Comparison of ENCODE assay signal across 16 cellular contexts in genomic region chr9:26264709-26265601, GRCh38.
DNase-seq lines count a peak whose midpoint lies in the region; ATAC-seq, FAIRE-seq and TF ChIP-seq lines count a peak whose summit lies in the region.
"Had no signal": no experiment of that assay in that cellular context is flagged by ENCODE, and none has a peak within 500 bp of the region (broad histone marks: within the 10 kb centered on the region; RNA-seq: fewer than 3 reads in every experiment).

No MANE protein-coding gene starts in this region.

- dilution Hi-C loops in mammary epithelial cell (cut with HindIII; ENCODE audit: low sequenced_read_pairs) = no loop called here

- H3K4me2 ChIP-seq in mammary epithelial cell (ENCODE audit: insufficient read depth, low read depth, low read length) = no peak overlapping the region

- peak; percentile 98 for DNase-seq in AG04449 (ENCODE audit: low read depth, low spot score)
- peak; percentile 17 for DNase-seq in HTR-8/SVneo (ENCODE audit: insufficient read length, low spot score)
- DNase-seq in mammary epithelial cell = peak; percentile 77
- DNase-seq in kidney tubule cell (ENCODE audit: low spot score) = peak; percentile 98
- no peak for DNase-seq in dorsolateral prefrontal cortex
- DNase-seq in posterior cingulate gyrus = no peak
- DNase-seq: activated naive CD8-positive, alpha-beta T cell treated with anti-CD3 and anti-CD28 coated beads, Interleukin-2, amount 10 ng/mL, durations not matched to agents 7 days and 5 days; effector CD8-positive, alpha-beta T cell; NCI-H1105; NCI-H524; transverse colon had no signal

- ATAC-seq in GM18867 (IDR thresholded peaks at IDR 0.05; ENCODE audit: unreplicated experiment) = no peak
- no peak for ATAC-seq in GM21737 (IDR thresholded peaks at IDR 0.05; ENCODE audit: unreplicated experiment)
- ATAC-seq: Right ventricle myocardium inferior, sciatic nerve had no signal

- WGBS in mammary epithelial cell (ENCODE audit: low coverage, missing lambda C conversion rate) = 11% methylated on average over 1 of the region's 1 CpG

- no peaks in the 10 kb centered on the region for H3K36me3 ChIP-seq in mammary epithelial cell (ENCODE audit: insufficient read depth, low read length)
- H3K36me3 ChIP-seq: transverse colon had no signal

- in situ Hi-C loops in mammary epithelial cell (cut with MboI; ENCODE audit: low sequenced_read_pairs in 2 of 2) = no loop called here

- CTCF ChIA-PET in AG04449 (lab: Yijun Ruan, JAX) = no interaction called here
- CTCF ChIA-PET in mammary epithelial cell (lab: Charles Lee; ENCODE audit: low non-redundant PET) = no interaction called here

- FAIRE-seq in HTR-8/SVneo (lab: Jason Lieb, UNC) = no peak

- no peaks in the 10 kb centered on the region for H3K79me2 ChIP-seq in mammary epithelial cell (ENCODE audit: insufficient read depth, low read length)

- no peaks in the 10 kb centered on the region for H3K27me3 ChIP-seq in mammary epithelial cell (ENCODE audit: insufficient read depth, low read length)
- H3K27me3 ChIP-seq in dorsolateral prefrontal cortex = no peaks in the 10 kb centered on the region
- H3K27me3 ChIP-seq: transverse colon had no signal

- no peaks in the 10 kb centered on the region for H3K9me3 ChIP-seq in mammary epithelial cell (replicated peaks; ENCODE audit: insufficient read depth, low read length)
- H3K9me3 ChIP-seq: transverse colon had no signal

- H3K9ac ChIP-seq in mammary epithelial cell (ENCODE audit: insufficient read depth, low read length) = no peak overlapping the region

- H4K20me1 ChIP-seq in mammary epithelial cell (ENCODE audit: insufficient read depth, low read length) = no peaks in the 10 kb centered on the region

- intact Hi-C loops in mammary epithelial cell (cut with micrococcal nuclease) (no loop called here), dorsolateral prefrontal cortex (cut with DNase I) (loop anchor here in 1 of 2 donors (10.0 kb wide), 1 partner anchor 1250 kb away; no protein-coding TSS in a partner anchor), posterior cingulate gyrus (cut with DNase I) (no loop called here)

- POLR2A ChIA-PET in AG04449 (lab: Yijun Ruan, JAX) = interaction anchor here (0.6 to 1.1 kb wide), 5 partner anchors 28 to 447 kb away, joined by 3 to 8 read pairs (median 3); no protein-coding TSS in a partner anchor

- H3K4me1 ChIP-seq in mammary epithelial cell (ENCODE audit: insufficient read depth, low read length) = peaks cover 39% of the 10 kb centered on the region
- H3K4me1 ChIP-seq: transverse colon had no signal

- H3K27ac ChIP-seq in mammary epithelial cell (ENCODE audit: insufficient read depth, low read depth, low read length) = no peak overlapping the region
- no peak overlapping the region for H3K27ac ChIP-seq in dorsolateral prefrontal cortex
- H3K27ac ChIP-seq: C4-2B, transverse colon had no signal

- no TSS peak for BruUV-seq in mammary epithelial cell (replicated peaks; lab: Mats Ljungman, UMichigan)

- H3K4me3 ChIP-seq in AG04449 (ENCODE audit: low read depth, low read length) = no peak overlapping the region
- H3K4me3 ChIP-seq in mammary epithelial cell (replicated peaks in 1 of 3; ENCODE audit: insufficient read depth in 1 of 3, low read depth in 2 of 3, low read length in 3 of 3) = no peak overlapping the region
- H3K4me3 ChIP-seq in dorsolateral prefrontal cortex = no peak overlapping the region
- H3K4me3 ChIP-seq: transverse colon had no signal

- H2AFZ ChIP-seq in mammary epithelial cell (ENCODE audit: low read depth, low read length) = no peak overlapping the region

- TF ChIP-seq CTCF in AG04449 (IDR thresholded peaks at IDR 0.05; ENCODE audit: insufficient read depth, low read length, missing control alignments) = no peak
- TF ChIP-seq CTCF in mammary epithelial cell (conservative IDR thresholded peaks at IDR 0.05 in 1 of 2, IDR thresholded peaks at IDR 0.05 in 1 of 2; ENCODE audit: extremely low read depth in 1 of 2, insufficient read depth in 1 of 2, low read depth in 1 of 2, low read length in 2 of 2) = no peak
- no peak for TF ChIP-seq CTCF in dorsolateral prefrontal cortex (IDR thresholded peaks at IDR 0.05 in 54 of 56, conservative IDR thresholded peaks at IDR 0.05 in 2 of 56; ENCODE audit: low read depth in 1 of 56, partially characterized antibody in 56 of 56)

Comparison
In these comparisons a context has a peak if more than half of its experiments do, and no peak if none do; other contexts are left out.
1. DNase-seq: peak in AG04449 (single experiment), HTR-8/SVneo (single experiment), mammary epithelial cell (single experiment) and kidney tubule cell (single experiment); none in dorsolateral prefrontal cortex (0 of 10) and posterior cingulate gyrus (0 of 10).